8 cellular contexts compared by ENCODE assay signal in the genomic region with DNA sequence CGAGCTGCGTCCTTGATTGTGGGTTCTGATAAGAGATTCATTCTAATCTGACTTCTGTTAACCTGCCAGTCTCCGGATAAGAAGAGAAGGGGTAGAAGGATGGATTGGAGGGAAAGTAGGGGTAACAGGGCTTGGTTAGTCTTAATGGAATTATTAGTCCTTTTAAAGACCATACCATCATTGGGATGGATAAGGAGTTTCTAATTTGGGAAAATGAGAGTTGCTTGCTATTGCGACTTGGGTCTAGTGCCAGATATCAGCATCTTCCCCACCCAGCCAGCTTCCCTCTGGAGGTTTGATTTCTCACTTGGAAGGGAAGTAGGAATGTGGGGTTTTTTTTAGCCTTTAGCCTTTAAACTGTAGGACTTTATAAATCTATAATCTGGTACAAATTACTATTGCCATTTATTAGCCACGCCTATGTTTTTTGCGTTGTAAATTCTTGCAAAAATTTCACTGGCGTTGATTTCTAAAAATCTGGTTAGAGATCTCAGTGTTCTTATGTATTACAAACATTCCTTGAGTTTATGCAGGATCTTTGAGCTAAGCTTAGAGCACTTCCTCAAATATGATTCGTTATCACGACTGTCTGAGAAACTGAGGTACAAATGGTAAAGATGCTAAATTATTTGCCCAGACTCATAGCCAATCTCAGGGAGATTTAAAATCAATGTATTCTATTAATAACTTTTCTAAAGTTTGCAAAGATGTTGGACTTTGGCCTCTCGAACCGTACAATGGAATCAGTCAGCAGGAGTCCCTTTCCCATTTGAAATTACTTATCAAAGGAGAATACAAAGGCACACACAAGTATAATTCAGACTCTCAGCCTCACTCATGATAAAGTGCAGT. TPM values are rescaled to one million over a fixed set of nuclear protein-coding genes. Genes with fewer than 3 reads are reported as not detected.
A peak's percentile ranks its signal among the peaks of the same experiment; 100 is the strongest.
DNase-seq lines count a peak whose midpoint lies in the region; ATAC-seq and TF ChIP-seq lines count a peak whose summit lies in the region.

No MANE protein-coding gene starts in this region.

- POLR2A ChIA-PET in CD4-positive, alpha-beta T cell (lab: Charles Lee), result interaction anchor here (0.6 to 1.6 kb wide), 7 partner anchors 10 to 679 kb away, joined by 3 to 7 read pairs (median 3); a partner anchor contains a TSS

- no peaks in the 10 kb centered on the region for H3K27me3 ChIP-seq in CD4-positive, alpha-beta T cell (ENCODE audit: control insufficient read depth, insufficient read depth, low read length)
- peaks cover 13% of the 10 kb centered on the region for H3K27me3 ChIP-seq in neural progenitor cell

- H3K27ac ChIP-seq in CD4-positive, alpha-beta T cell (ENCODE audit: low read depth, low read length), result peak overlapping the region; percentile 51
- H3K27ac ChIP-seq in neural progenitor cell, result peak overlapping the region; percentile 75

- CTCF ChIA-PET in CD4-positive, alpha-beta T cell (lab: Charles Lee), result interaction anchor here (0.9 kb wide), 1 partner anchor 25 kb away, joined by 3 read pairs; no protein-coding TSS in a partner anchor

- H2AFZ ChIP-seq in neural progenitor cell (replicated peaks), result peak overlapping the region; percentile 95

- peaks cover 44% of the 10 kb centered on the region for H4K20me1 ChIP-seq in neural progenitor cell (ENCODE audit: low read depth)

- H3K4me3 Mint-ChIP-seq in CD4-positive, alpha-beta T cell, result peak overlapping the region; percentile 89
- peak overlapping the region; percentile 77 to 81 for H3K4me3 Mint-ChIP-seq in effector memory CD8-positive, alpha-beta T cell
- peak overlapping the region; percentile 93 for H3K4me3 Mint-ChIP-seq in neural progenitor cell

- no peak for DNase-seq in CD4-positive, alpha-beta T cell
- no peak for DNase-seq in NB4 (ENCODE audit: low read depth)
- no peak for DNase-seq in effector memory CD8-positive, alpha-beta T cell
- no peak for DNase-seq in neural progenitor cell (ENCODE audit: low spot score)
- DNase-seq in NCI-H2029 treated with DMSO at 0.1 percent for 48 hours (lab: John Stamatoyannopoulos, UW), result no peak

- H3K4me3 ChIP-seq in NB4 (ENCODE audit: low read depth, low read length), result peak overlapping the region; percentile 98
- H3K4me3 ChIP-seq in neural progenitor cell, result peak overlapping the region; percentile 80

- peak overlapping the region; percentile 76 for H3K27ac Mint-ChIP-seq in CD4-positive, alpha-beta T cell
- peak overlapping the region; percentile 78 to 81 for H3K27ac Mint-ChIP-seq in effector memory CD8-positive, alpha-beta T cell
- peak overlapping the region; percentile 62 for H3K27ac Mint-ChIP-seq in neural progenitor cell

- TF ChIP-seq POLR2A in NB4 (IDR thresholded peaks at IDR 0.05; ENCODE audit: extremely low read depth, insufficient read length), result no peak

- H3K36me3 ChIP-seq in neural progenitor cell, result no peaks in the 10 kb centered on the region

- peaks cover 57% of the 10 kb centered on the region for H3K79me2 ChIP-seq in neural progenitor cell (ENCODE audit: low read depth)

- peaks cover 30% of the 10 kb centered on the region for H3F3A ChIP-seq in neural progenitor cell (ENCODE audit: low read depth)

- no peak for ATAC-seq in CD4-positive, alpha-beta T cell (ENCODE audit: poor library complexity)
- no peak for ATAC-seq in effector memory CD8-positive, alpha-beta T cell (replicated peaks)
- ATAC-seq in GM21528 (IDR thresholded peaks at IDR 0.05; ENCODE audit: low FRiP score, unreplicated experiment) (no peak), HG03108 (IDR thresholded peaks at IDR 0.05; ENCODE audit: unreplicated experiment) (no peak), GM21447 (IDR thresholded peaks at IDR 0.05; ENCODE audit: unreplicated experiment) (no peak)

- peak overlapping the region; percentile 79 for H3K4me2 ChIP-seq in neural progenitor cell

- H3K27me3 Mint-ChIP-seq in CD4-positive, alpha-beta T cell, result no peaks in the 10 kb centered on the region
- peaks cover 0 to 6% of the 10 kb centered on the region in 2 donors for H3K27me3 Mint-ChIP-seq in effector memory CD8-positive, alpha-beta T cell
- H3K27me3 Mint-ChIP-seq in neural progenitor cell (ENCODE audit: insufficient read depth, low read depth), result no peaks in the 10 kb centered on the region

- peaks cover 24% of the 10 kb centered on the region for H3K4me1 ChIP-seq in neural progenitor cell

- no peaks in the 10 kb centered on the region for H3K36me3 Mint-ChIP-seq in CD4-positive, alpha-beta T cell (ENCODE audit: low read depth)
- H3K36me3 Mint-ChIP-seq in effector memory CD8-positive, alpha-beta T cell (ENCODE audit: insufficient read depth), result peaks cover 7% of the 10 kb centered on the region
- no peaks in the 10 kb centered on the region for H3K36me3 Mint-ChIP-seq in neural progenitor cell

- peak overlapping the region; percentile 10 for H3K9ac ChIP-seq in neural progenitor cell

- TF ChIP-seq CTCF in CD4-positive, alpha-beta T cell (IDR thresholded peaks at IDR 0.05), result no peak
- TF ChIP-seq CTCF in NB4 (IDR thresholded peaks at IDR 0.05; ENCODE audit: low read depth, low read length), result no peak
- no peak for TF ChIP-seq CTCF in neural progenitor cell (IDR thresholded peaks at IDR 0.05)

- no peaks in the 10 kb centered on the region for H3K9me3 Mint-ChIP-seq in CD4-positive, alpha-beta T cell
- no peaks in the 10 kb centered on the region for H3K9me3 Mint-ChIP-seq in effector memory CD8-positive, alpha-beta T cell
- H3K9me3 Mint-ChIP-seq in neural progenitor cell, result no peaks in the 10 kb centered on the region

- peaks cover 65% of the 10 kb centered on the region for H3K4me1 Mint-ChIP-seq in CD4-positive, alpha-beta T cell (ENCODE audit: low read depth)
- peaks cover 25 to 60% of the 10 kb centered on the region in 2 donors for H3K4me1 Mint-ChIP-seq in effector memory CD8-positive, alpha-beta T cell (ENCODE audit: low read depth in 2 of 2)
- H3K4me1 Mint-ChIP-seq in neural progenitor cell, result peaks cover 51% of the 10 kb centered on the region

- no peaks in the 10 kb centered on the region for H3K9me3 ChIP-seq in CD4-positive, alpha-beta T cell (ENCODE audit: control insufficient read depth, low read length)
- no peaks in the 10 kb centered on the region for H3K9me3 ChIP-seq in neural progenitor cell (ENCODE audit: low read depth)

- intact Hi-C loops in CD4-positive, alpha-beta T cell (cut with DNase I, micrococcal nuclease), result loop anchor here (2.0 to 10.0 kb wide), 7 partner anchors 54 to 1605 kb away; a partner anchor contains a TSS

RNA-seq across cellular contexts. Expression of a gene that starts 1.3 kb away (rescaled TPM):
- total RNA-seq in CD4-positive, alpha-beta T cell, result 10 to 100 TPM; 12.1 to 12.9 TPM
- 29.3 and 33.8 TPM in 2 replicates for total RNA-seq in neural progenitor cell (ENCODE audit: low replicate concordance)

RNA-seq across cellular contexts. Expression of a gene that starts 54.8 kb away (rescaled TPM):
- total RNA-seq in CD4-positive, alpha-beta T cell, result 10 to 100 TPM; 17.2 TPM
- 17.3 and 18.2 TPM in 2 replicates for total RNA-seq in neural progenitor cell (ENCODE audit: low replicate concordance)
